In genomic region chr6:87391334-87391733, GRCh38 we compare ENCODE assay signal across 1 cellular context.
TF ChIP-seq lines count a peak whose summit lies in the region.

No MANE protein-coding gene starts in this region.

TF ChIP-seq in HepG2, 621 proteins besides CTCF, POLR2A, EP300 and RAD21 (continued from another document):
- TF ChIP-seq ZNF574 (CRISPR knock-in tag; IDR thresholded peaks at IDR 0.05) = 0 out of 2 replicates have a peak, but pooled peaks have one; percentile 37
